ENCODE assay signal across 11 cellular contexts in genomic region chr11:69310934-69311766, GRCh38. TPM values are rescaled to one million over a fixed set of nuclear protein-coding genes. Genes with fewer than 3 reads are reported as not detected.
DNase-seq lines count a peak whose midpoint lies in the region; ATAC-seq and TF ChIP-seq lines count a peak whose summit lies in the region.
"Had no signal": no experiment of that assay in that cellular context is flagged by ENCODE, and none has a peak within 500 bp of the region (broad histone marks: within the 10 kb centered on the region; RNA-seq: fewer than 3 reads in every experiment).

No MANE protein-coding gene starts in this region.

- no peaks in the 10 kb centered on the region for H3K36me3 ChIP-seq in effector memory CD4-positive, alpha-beta T cell (ENCODE audit: control insufficient read depth, insufficient read depth, low read length)
- H3K36me3 ChIP-seq in thymus (ENCODE audit: control insufficient read depth, insufficient read depth) (no peaks in the 10 kb centered on the region), esophagus muscularis mucosa (no peaks in the 10 kb centered on the region)

- peak overlapping the region in 2 of 3 donors; percentile 49 to 68 for H3K4me3 Mint-ChIP-seq in T-cell
- H3K4me3 Mint-ChIP-seq: neural crest cell had no signal

- no peak for TF ChIP-seq POLR2A in esophagus muscularis mucosa (IDR thresholded peaks at IDR 0.05; ENCODE audit: low read depth)

- no peaks in the 10 kb centered on the region for H3K27me3 Mint-ChIP-seq in T-cell
- H3K27me3 Mint-ChIP-seq: central memory CD8-positive, alpha-beta T cell had no signal

- no peak for TF ChIP-seq EP300 in esophagus muscularis mucosa (IDR thresholded peaks at IDR 0.05)

- DNase-seq in stimulated activated CD4-positive, alpha-beta T cell treated with anti-CD3 and anti-CD28 coated beads, Interleukin-15, amount 100 ng/mL, for 24 hours = peak; percentile 56
- no peak for DNase-seq in stimulated activated CD4-positive, alpha-beta T cell treated with anti-CD3 and anti-CD28 coated beads, Interleukin-2, amount 100 ng/mL, for 48 hours
- DNase-seq in T-cell (no peak), HuH-7.5 (ENCODE audit: low spot score) (no peak), esophagus muscularis mucosa (ENCODE audit: extremely low spot score) (no peak), NCI-H345 treated with DMSO at 0.1 percent for 48 hours (lab: John Stamatoyannopoulos, UW; ENCODE audit: unreplicated experiment) (no peak)
- no peak for DNase-seq in effector memory CD4-positive, alpha-beta T cell

- no peaks in the 10 kb centered on the region for H3K9me3 ChIP-seq in effector memory CD4-positive, alpha-beta T cell (ENCODE audit: control insufficient read depth, low read length)
- no peaks in the 10 kb centered on the region for H3K9me3 ChIP-seq in thymus (ENCODE audit: control insufficient read depth)
- no peaks in the 10 kb centered on the region for H3K9me3 ChIP-seq in esophagus muscularis mucosa

- 85% methylated on average over 14 of the region's 14 CpGs for WGBS in thymus
- WGBS in esophagus muscularis mucosa = 82% methylated on average over 8 of the region's 14 CpGs

- intact Hi-C loops in esophagus muscularis mucosa (cut with DNase I) = no loop called here

- CTCF ChIA-PET in T-cell (lab: Charles Lee) = interaction anchor here in 1 of 2 donors (1.0 kb wide), 1 partner anchor 14 kb away, joined by 4 read pairs; no protein-coding TSS in a partner anchor

- H3K4me1 Mint-ChIP-seq in T-cell = peaks cover 32 to 38% (median 32%) of the 10 kb centered on the region in 3 donors
- H3K4me1 Mint-ChIP-seq: neural crest cell had no signal

- no peak overlapping the region for H3K27ac ChIP-seq in effector memory CD4-positive, alpha-beta T cell (ENCODE audit: insufficient read depth, low read length, poor library complexity, severe bottlenecking)
- peak overlapping the region; percentile 71 for H3K27ac ChIP-seq in thymus (ENCODE audit: low read depth)
- no peak overlapping the region for H3K27ac ChIP-seq in esophagus muscularis mucosa (replicated peaks in 1 of 4)
- H3K27ac ChIP-seq: C4-2B had no signal

- POLR2A ChIA-PET in T-cell (lab: Charles Lee) = no interaction called here

- H3K27ac Mint-ChIP-seq in T-cell = peak overlapping the region; percentile 87

- H3K4me1 ChIP-seq in effector memory CD4-positive, alpha-beta T cell (ENCODE audit: control insufficient read depth, insufficient read depth, low read length, poor library complexity, severe bottlenecking) = peaks cover 21% of the 10 kb centered on the region
- H3K4me1 ChIP-seq in thymus (ENCODE audit: control insufficient read depth, insufficient read depth, low read length) (peaks cover 9% of the 10 kb centered on the region), esophagus muscularis mucosa (peaks cover 13 to 23% (median 16%) of the 10 kb centered on the region in 4 donors)

- peak overlapping the region; percentile 23 for H3K4me3 ChIP-seq in effector memory CD4-positive, alpha-beta T cell (ENCODE audit: insufficient read depth, low read depth, low read length, poor library complexity, severe bottlenecking)
- H3K4me3 ChIP-seq in thymus (ENCODE audit: low read length) (no peak overlapping the region), esophagus muscularis mucosa (no peak overlapping the region)

- H3K27me3 ChIP-seq in effector memory CD4-positive, alpha-beta T cell (replicated peaks; ENCODE audit: control insufficient read depth, insufficient read depth, low read length, poor library complexity, severe bottlenecking) = no peaks in the 10 kb centered on the region
- H3K27me3 ChIP-seq in thymus (ENCODE audit: control insufficient read depth, insufficient read depth) (no peaks in the 10 kb centered on the region), esophagus muscularis mucosa (peaks cover 0 to 8% (median 0%) of the 10 kb centered on the region in 4 donors)

- H3K36me3 Mint-ChIP-seq in T-cell = no peaks in the 10 kb centered on the region

- H3K9me3 Mint-ChIP-seq in T-cell = no peaks in the 10 kb centered on the region
- H3K9me3 Mint-ChIP-seq: central memory CD8-positive, alpha-beta T cell; neural crest cell had no signal

- TF ChIP-seq CTCF in esophagus muscularis mucosa (IDR thresholded peaks at IDR 0.05) = no peak

- peak in 2 of 4 experiments; percentile 11 to 40 for ATAC-seq in T-cell (replicated peaks in 1 of 4)

RNA-seq across cellular contexts. Expression of gene MYEOV, which starts 17.2 kb away (rescaled TPM):
- total RNA-seq in T-cell (under 1 TPM in 3 of 5 donors, not detected in 2; 0.22 to 0.98 (median 0.50) TPM), esophagus muscularis mucosa (not detected)
- 0.64 TPM for polyA plus RNA-seq in thymus
